Comparison of ENCODE assay signal across 10 cellular contexts in genomic region chr10:99685232-99686041, GRCh38. TPM values are rescaled to one million over a fixed set of nuclear protein-coding genes. Genes with fewer than 3 reads are reported as not detected.
A peak's percentile ranks its signal among the peaks of the same experiment; 100 is the strongest.
DNase-seq lines count a peak whose midpoint lies in the region; ATAC-seq and TF ChIP-seq lines count a peak whose summit lies in the region.
"Had no signal": no experiment of that assay in that cellular context is flagged by ENCODE, and none has a peak within 500 bp of the region (broad histone marks: within the 10 kb centered on the region; RNA-seq: fewer than 3 reads in every experiment).

No MANE protein-coding gene starts in this region.

- DNase-seq in Calu3 (no peak), HPDE6-E6E7 (ENCODE audit: extremely low spot score) (peak; percentile 61), epithelial cell of proximal tubule (ENCODE audit: low read depth) (peak; percentile 47), cerebellar nuclear complex (lab: John Stamatoyannopoulos, UW) (no peak), Right ventricle myocardium superior (no peak)
- DNase-seq in activated CD8-positive, alpha-beta T cell treated with anti-CD3 and anti-CD28 coated beads, Interleukin-2, amount 10 ng/mL, durations not matched to agents 7 days and 5 days, result no peak
- DNase-seq in CD4-positive, alpha-beta T cell, result no peak
- DNase-seq: natural killer cell, NCI-H510A treated with DMSO at 0.1 percent for 48 hours had no signal

- H3K4me3 Mint-ChIP-seq in Calu3 (ENCODE audit: low read depth, unreplicated experiment), result no peak overlapping the region
- H3K4me3 Mint-ChIP-seq in activated CD8-positive, alpha-beta T cell treated with anti-CD3 and anti-CD28 coated beads, Interleukin-2, amount 10 ng/mL, durations not matched to agents 7 days and 5 days, result no peak overlapping the region
- H3K4me3 Mint-ChIP-seq in CD4-positive, alpha-beta T cell, result no peak overlapping the region
- H3K4me3 Mint-ChIP-seq: natural killer cell had no signal

- no peaks in the 10 kb centered on the region for H3K9me3 ChIP-seq in CD4-positive, alpha-beta T cell (ENCODE audit: control insufficient read depth, low read length)

- H3K27me3 ChIP-seq in CD4-positive, alpha-beta T cell (ENCODE audit: control insufficient read depth, insufficient read depth, low read length), result no peaks in the 10 kb centered on the region

- CTCF ChIA-PET in Calu3 (lab: Charles Lee), result no interaction called here
- CTCF ChIA-PET in activated CD8-positive, alpha-beta T cell treated with anti-CD3 and anti-CD28 coated beads, Interleukin-2, amount 10 ng/mL, durations not matched to agents 7 days and 5 days (lab: Charles Lee), result no interaction called here
- CTCF ChIA-PET in CD4-positive, alpha-beta T cell (lab: Charles Lee), result no interaction called here

- no peaks in the 10 kb centered on the region for H3K36me3 Mint-ChIP-seq in Calu3 (ENCODE audit: insufficient read depth, unreplicated experiment)
- H3K36me3 Mint-ChIP-seq in activated CD8-positive, alpha-beta T cell treated with anti-CD3 and anti-CD28 coated beads, Interleukin-2, amount 10 ng/mL, durations not matched to agents 7 days and 5 days (ENCODE audit: low read depth), result peaks cover 3% of the 10 kb centered on the region
- peaks cover 20% of the 10 kb centered on the region for H3K36me3 Mint-ChIP-seq in CD4-positive, alpha-beta T cell (ENCODE audit: low read depth)
- H3K36me3 Mint-ChIP-seq: natural killer cell had no signal

- no peaks in the 10 kb centered on the region for H3K9me3 Mint-ChIP-seq in Calu3 (ENCODE audit: low read depth, unreplicated experiment)
- H3K9me3 Mint-ChIP-seq in activated CD8-positive, alpha-beta T cell treated with anti-CD3 and anti-CD28 coated beads, Interleukin-2, amount 10 ng/mL, durations not matched to agents 7 days and 5 days (ENCODE audit: insufficient read depth), result no peaks in the 10 kb centered on the region
- H3K9me3 Mint-ChIP-seq in CD4-positive, alpha-beta T cell, result no peaks in the 10 kb centered on the region
- H3K9me3 Mint-ChIP-seq: natural killer cell had no signal

- no TSS peak for BruUV-seq in Calu3 (replicated peaks; lab: Mats Ljungman, UMichigan)

- H3K27me3 Mint-ChIP-seq in Calu3 (ENCODE audit: unreplicated experiment), result no peaks in the 10 kb centered on the region
- H3K27me3 Mint-ChIP-seq in activated CD8-positive, alpha-beta T cell treated with anti-CD3 and anti-CD28 coated beads, Interleukin-2, amount 10 ng/mL, durations not matched to agents 7 days and 5 days (ENCODE audit: low read depth), result no peaks in the 10 kb centered on the region
- H3K27me3 Mint-ChIP-seq in CD4-positive, alpha-beta T cell, result no peaks in the 10 kb centered on the region

- peak; percentile 94 for ATAC-seq in GM21447 (IDR thresholded peaks at IDR 0.05; ENCODE audit: unreplicated experiment)
- ATAC-seq in activated CD8-positive, alpha-beta T cell treated with anti-CD3 and anti-CD28 coated beads, Interleukin-2, amount 10 ng/mL, durations not matched to agents 7 days and 5 days, result no peak
- ATAC-seq in CD4-positive, alpha-beta T cell (ENCODE audit: poor library complexity), result no peak
- ATAC-seq in Right ventricle myocardium superior (ENCODE audit: poor library complexity), result no peak

- no peak overlapping the region for H3K4me3 ChIP-seq in epithelial cell of proximal tubule (ENCODE audit: low read depth, low read length)

- peak overlapping the region; percentile 7 for H3K27ac Mint-ChIP-seq in Calu3 (ENCODE audit: unreplicated experiment)
- H3K27ac Mint-ChIP-seq in activated CD8-positive, alpha-beta T cell treated with anti-CD3 and anti-CD28 coated beads, Interleukin-2, amount 10 ng/mL, durations not matched to agents 7 days and 5 days, result no peak overlapping the region
- H3K27ac Mint-ChIP-seq in CD4-positive, alpha-beta T cell, result no peak overlapping the region
- H3K27ac Mint-ChIP-seq: natural killer cell had no signal

- H3K4me1 Mint-ChIP-seq in Calu3 (ENCODE audit: low read depth, unreplicated experiment), result no peaks in the 10 kb centered on the region
- H3K4me1 Mint-ChIP-seq in activated CD8-positive, alpha-beta T cell treated with anti-CD3 and anti-CD28 coated beads, Interleukin-2, amount 10 ng/mL, durations not matched to agents 7 days and 5 days (ENCODE audit: low read depth), result peaks cover 7% of the 10 kb centered on the region
- no peaks in the 10 kb centered on the region for H3K4me1 Mint-ChIP-seq in CD4-positive, alpha-beta T cell (ENCODE audit: low read depth)
- H3K4me1 Mint-ChIP-seq: natural killer cell had no signal

- POLR2A ChIA-PET in activated CD8-positive, alpha-beta T cell treated with anti-CD3 and anti-CD28 coated beads, Interleukin-2, amount 10 ng/mL, durations not matched to agents 7 days and 5 days (lab: Charles Lee), result no interaction called here
- POLR2A ChIA-PET in CD4-positive, alpha-beta T cell (lab: Charles Lee), result no interaction called here

- intact Hi-C loops in Calu3 (cut with micrococcal nuclease; ENCODE audit: unreplicated experiment) (loop anchor here (2.0 to 10.0 kb wide), 2 partner anchors 55 to 291 kb away; no protein-coding TSS in a partner anchor), Right ventricle myocardium superior (cut with DNase I) (no loop called here)
- intact Hi-C loops in CD4-positive, alpha-beta T cell (cut with DNase I, micrococcal nuclease), result no loop called here

- no peak for TF ChIP-seq CTCF in Calu3 (IDR thresholded peaks at IDR 0.05; ENCODE audit: unreplicated experiment)
- TF ChIP-seq CTCF in epithelial cell of proximal tubule (conservative IDR thresholded peaks at IDR 0.05; ENCODE audit: low read depth, low read length), result no peak
- no peak for TF ChIP-seq CTCF in CD4-positive, alpha-beta T cell (IDR thresholded peaks at IDR 0.05)

- no peak overlapping the region for H3K27ac ChIP-seq in CD4-positive, alpha-beta T cell (ENCODE audit: low read depth, low read length)

RNA-seq across cellular contexts. Expression of gene ENTPD7, which starts 26.1 kb away (rescaled TPM):
- total RNA-seq in Calu3 (2022) (6.3 and 7.4 TPM in 2 replicates), epithelial cell of proximal tubule (20.3 and 25.5 TPM in 2 replicates), Right ventricle myocardium superior (1.5 TPM)
- 1 to 10 TPM; 5.8 to 6.0 TPM for total RNA-seq in activated CD8-positive, alpha-beta T cell treated with anti-CD3 and anti-CD28 coated beads, Interleukin-2, amount 10 ng/mL, durations not matched to agents 7 days and 5 days
- total RNA-seq in CD4-positive, alpha-beta T cell, result 1 to 10 TPM; 1.1 to 1.4 TPM

RNA-seq across cellular contexts. Expression of gene COX15, which starts 46.5 kb away (rescaled TPM):
- 35.3 and 41.0 TPM in 2 replicates for total RNA-seq in Calu3 (2022)
- 26.8 and 31.2 TPM in 2 replicates for total RNA-seq in epithelial cell of proximal tubule
- 10 to 100 TPM; 36.1 to 39.3 TPM for total RNA-seq in activated CD8-positive, alpha-beta T cell treated with anti-CD3 and anti-CD28 coated beads, Interleukin-2, amount 10 ng/mL, durations not matched to agents 7 days and 5 days
- 1 to 10 TPM; 7.7 to 7.9 TPM for total RNA-seq in CD4-positive, alpha-beta T cell
- total RNA-seq in Right ventricle myocardium superior, result 32.4 TPM

RNA-seq across cellular contexts. Expression of gene CUTC, which starts 46.6 kb away (rescaled TPM):
- total RNA-seq in Calu3 (2022) (9.3 and 9.6 TPM in 2 replicates), epithelial cell of proximal tubule (13.7 and 18.8 TPM in 2 replicates), Right ventricle myocardium superior (37.2 TPM)
- total RNA-seq in activated CD8-positive, alpha-beta T cell treated with anti-CD3 and anti-CD28 coated beads, Interleukin-2, amount 10 ng/mL, durations not matched to agents 7 days and 5 days, result 10 to 100 TPM; 24.0 to 25.8 TPM
- 10 to 100 TPM; 14.1 to 16.0 TPM for total RNA-seq in CD4-positive, alpha-beta T cell

Comparison
In these comparisons a context has a peak if more than half of its experiments do, and no peak if none do; other contexts are left out.
1. DNase-seq: peak in HPDE6-E6E7 (single experiment) and epithelial cell of proximal tubule (single experiment); none in Calu3 (single experiment), activated CD8-positive, alpha-beta T cell treated with anti-CD3 and anti-CD28 coated beads, Interleukin-2, amount 10 ng/mL, durations not matched to agents 7 days and 5 days (single experiment), cerebellar nuclear complex (0 of 2), CD4-positive, alpha-beta T cell (0 of 10) and Right ventricle myocardium superior (single experiment).